Comparison of ENCODE assay signal across 15 cellular contexts in genomic region chr5:55429707-55430253, GRCh38.
DNase-seq lines count a peak whose midpoint lies in the region; ATAC-seq and TF ChIP-seq lines count a peak whose summit lies in the region.
"Had no signal": no experiment of that assay in that cellular context is flagged by ENCODE, and none has a peak within 500 bp of the region (broad histone marks: within the 10 kb centered on the region; RNA-seq: fewer than 3 reads in every experiment).

No MANE protein-coding gene starts in this region.

- DNase-seq in heart left ventricle, result peak in 1 of 5 donors; percentile 51
- DNase-seq in right atrium auricular region (ENCODE audit: low spot score), result no peak
- DNase-seq in SJCRH30, result peak; percentile 58 to 65
- peak; percentile 56 for DNase-seq in left lobe of liver (ENCODE audit: low spot score)
- no peak for DNase-seq in CD1c-positive myeloid dendritic cell (ENCODE audit: extremely low spot score)
- DNase-seq in uterus, result no peak
- no peak for DNase-seq in NOMO-1 (lab: John Stamatoyannopoulos, UW; ENCODE audit: unreplicated experiment in 2 of 2)
- no peak for DNase-seq in NCI-H82 treated with DMSO at 0.1 percent for 48 hours (lab: John Stamatoyannopoulos, UW; ENCODE audit: unreplicated experiment)
- DNase-seq: activated CD4-positive, alpha-beta T cell treated with anti-CD3 and anti-CD28 coated beads, Interleukin-2, amount 50 U/mL, for 48 hours; activated effector memory CD4-positive, alpha-beta T cell treated with anti-CD3 and anti-CD28 coated beads, Interleukin-2, amount 50 U/mL, for 16 hours; Kasumi-1; mesenchymal stem cell; NCI-H187; stimulated activated CD4-positive, alpha-beta T cell treated with anti-CD3 and anti-CD28 coated beads, Interleukin-12 subunit alpha, Interleukin-12 subunit beta, amount 100 ng/mL, for 4 hours had no signal

- H3K4me1 ChIP-seq in heart left ventricle (peaks cover 0 to 38% (median 24%) of the 10 kb centered on the region in 12 donors), right atrium auricular region (peaks cover 0 to 30% of the 10 kb centered on the region in 2 donors), SJCRH30 (peaks cover 12% of the 10 kb centered on the region), uterus (no peaks in the 10 kb centered on the region)

- H3K4me3 ChIP-seq in heart left ventricle, result no peak overlapping the region
- H3K4me3 ChIP-seq in right atrium auricular region, result no peak overlapping the region
- H3K4me3 ChIP-seq in SJCRH30, result no peak overlapping the region
- no peak overlapping the region for H3K4me3 ChIP-seq in uterus
- H3K4me3 ChIP-seq: thoracic aorta had no signal

- H3K36me3 ChIP-seq in heart left ventricle (peaks cover 0 to 53% (median 31%) of the 10 kb centered on the region in 9 donors), right atrium auricular region (peaks cover 11% of the 10 kb centered on the region), SJCRH30 (peaks cover 52% of the 10 kb centered on the region), uterus (no peaks in the 10 kb centered on the region)

- H3K9me3 ChIP-seq in heart left ventricle (no peaks in the 10 kb centered on the region), right atrium auricular region (no peaks in the 10 kb centered on the region), SJCRH30 (replicated peaks) (0 out of 2 replicates have a peak, but pooled peaks cover 2% of the 10 kb centered on the region), uterus (no peaks in the 10 kb centered on the region)
- H3K9me3 ChIP-seq: thoracic aorta had no signal

- TF ChIP-seq POLR2A in heart left ventricle (IDR thresholded peaks at IDR 0.05), result no peak
- TF ChIP-seq POLR2A in uterus (IDR thresholded peaks at IDR 0.05), result no peak

- 90 to 98% (median 90%) methylated on average over 8 to 9 of the region's 9 CpGs for WGBS in heart left ventricle, 4 donors

- peak overlapping the region in 1 of 12 donors; percentile 15 for H3K27ac ChIP-seq in heart left ventricle
- no peak overlapping the region for H3K27ac ChIP-seq in right atrium auricular region
- no peak overlapping the region for H3K27ac ChIP-seq in SJCRH30
- no peak overlapping the region for H3K27ac ChIP-seq in uterus

- intact Hi-C loops in heart left ventricle (cut with DNase I), result loop anchor here in 4 of 10 donors (5.0 to 10.0 kb wide), 4 partner anchors 95 to 175 kb away; partner anchors contain the start of gene PLPP1 (in 2 of the 4)
- intact Hi-C loops in uterus (cut with DNase I; ENCODE audit: low total_unique reads), result no loop called here

- H3K27me3 ChIP-seq in heart left ventricle (no peaks in the 10 kb centered on the region), right atrium auricular region (no peaks in the 10 kb centered on the region), SJCRH30 (no peaks in the 10 kb centered on the region), uterus (no peaks in the 10 kb centered on the region)

- TF ChIP-seq CTCF in heart left ventricle (IDR thresholded peaks at IDR 0.05) (no peak), right atrium auricular region (IDR thresholded peaks at IDR 0.05) (no peak), uterus (IDR thresholded peaks at IDR 0.05) (no peak)

- ATAC-seq in heart left ventricle (peak in 3 of 4 donors; percentile 4 to 35 (median 19)), left lobe of liver (peak; percentile 78)

Comparison
In these comparisons a context has a peak if more than half of its experiments do, and no peak if none do; other contexts are left out.
1. DNase-seq: peak in SJCRH30 (2 of 2) and left lobe of liver (single experiment); none in right atrium auricular region (single experiment), CD1c-positive myeloid dendritic cell (single experiment), uterus (0 of 2), NOMO-1 (0 of 2) and NCI-H82 treated with DMSO at 0.1 percent for 48 hours (single experiment).